23 cellular contexts compared by ENCODE assay signal in the genomic region with DNA sequence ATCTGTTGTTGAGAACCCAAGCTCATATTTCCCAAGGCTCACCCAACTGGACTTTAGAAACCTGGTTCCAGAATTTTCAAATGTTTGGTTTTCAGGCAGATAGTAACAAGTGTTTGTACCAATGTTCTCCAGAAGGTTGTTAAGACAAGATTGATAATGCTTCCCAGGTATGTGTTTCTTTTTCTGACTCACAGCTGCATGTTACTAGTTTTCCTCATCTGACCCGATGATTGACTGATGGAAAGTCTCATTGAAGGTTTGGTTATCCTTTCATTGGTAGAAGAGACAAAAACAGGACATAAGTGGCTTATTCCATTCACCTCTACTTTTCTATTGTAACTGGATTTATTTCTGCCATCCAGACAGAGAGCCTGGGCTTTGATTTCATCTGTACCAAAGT. TPM values are rescaled to one million over a fixed set of nuclear protein-coding genes. Genes with fewer than 3 reads are reported as not detected.
DNase-seq lines count a peak whose midpoint lies in the region; ATAC-seq, FAIRE-seq and TF ChIP-seq lines count a peak whose summit lies in the region.
"Had no signal": no experiment of that assay in that cellular context is flagged by ENCODE, and none has a peak within 500 bp of the region (broad histone marks: within the 10 kb centered on the region; RNA-seq: fewer than 3 reads in every experiment).

No MANE protein-coding gene starts in this region.

- intact Hi-C loops in activated B cell treated with CpG ODN at 0.5 μM for 24 hours (cut with micrococcal nuclease) = no loop called here

- H3K4me2 ChIP-seq in keratinocyte (ENCODE audit: control insufficient read depth, extremely low read depth, insufficient read depth, low read depth, low read length) = peak overlapping the region; percentile 77

- no peak overlapping the region for H2AFZ ChIP-seq in keratinocyte (ENCODE audit: control insufficient read depth, low read length)

- peak; percentile 63 for FAIRE-seq in keratinocyte (lab: Jason Lieb, UNC)
- FAIRE-seq: small intestine had no signal

- H3K27ac Mint-ChIP-seq in HFFc6 = peak overlapping the region; percentile 31; the same call in 1 of the 2 replicates
- peak overlapping the region; percentile 92 for H3K27ac Mint-ChIP-seq in activated B cell treated with CpG ODN at 0.5 μM for 24 hours
- peak overlapping the region; percentile 89 for H3K27ac Mint-ChIP-seq in stimulated activated memory B cell treated with anti-CD40 and anti-IgM and Interleukin-4, amounts not matched to agents 10 μg/mL and 1 μg/mL and 100 μg/mL, for 72 hours
- H3K27ac Mint-ChIP-seq: activated naive CD4-positive, alpha-beta T cell treated with anti-CD3 and anti-CD28 coated beads for 36 hours; CD4-positive, alpha-beta T cell; stimulated activated effector memory CD8-positive, alpha-beta T cell treated with anti-CD3 and anti-CD28 coated beads, Interleukin-12 subunit alpha, Interleukin-12 subunit beta, amount 100 ng/mL, for 72 hours had no signal

- H3K9ac ChIP-seq in keratinocyte (ENCODE audit: control insufficient read depth, extremely low read depth, insufficient read depth, low read length) = no peak overlapping the region

- peaks cover 0 to 10% of the 10 kb centered on the region in 2 experiments for H3K36me3 ChIP-seq in keratinocyte (ENCODE audit: control insufficient read depth in 2 of 2, extremely low read depth in 1 of 2, insufficient read depth in 2 of 2, low read length in 2 of 2)
- no peaks in the 10 kb centered on the region; the same call in 1 of the 2 replicates for H3K36me3 ChIP-seq in H7 (replicated peaks; ENCODE audit: control insufficient read depth, insufficient read depth, low read length)
- H3K36me3 ChIP-seq: WERI-Rb-1 had no signal

- H3K27me3 ChIP-seq in keratinocyte (ENCODE audit: control insufficient read depth, extremely low read depth, insufficient read depth, low read length) = no peaks in the 10 kb centered on the region
- H3K27me3 ChIP-seq in H7 (ENCODE audit: control insufficient read depth, insufficient read depth, low read length) = no peaks in the 10 kb centered on the region

- peaks cover 46% of the 10 kb centered on the region for H3K4me1 ChIP-seq in keratinocyte (ENCODE audit: control insufficient read depth, extremely low read depth, insufficient read depth, low read length)

- peaks cover 4% of the 10 kb centered on the region for H4K20me1 ChIP-seq in keratinocyte (ENCODE audit: control insufficient read depth, extremely low read depth, insufficient read depth, low read length)

- H3K36me3 Mint-ChIP-seq in HFFc6 (ENCODE audit: low read depth) = peaks cover 46% of the 10 kb centered on the region
- peaks cover 72% of the 10 kb centered on the region for H3K36me3 Mint-ChIP-seq in activated B cell treated with CpG ODN at 0.5 μM for 24 hours (ENCODE audit: low read depth)
- peaks cover 49% of the 10 kb centered on the region for H3K36me3 Mint-ChIP-seq in stimulated activated memory B cell treated with anti-CD40 and anti-IgM and Interleukin-4, amounts not matched to agents 10 μg/mL and 1 μg/mL and 100 μg/mL, for 72 hours
- H3K36me3 Mint-ChIP-seq: stimulated activated effector memory CD8-positive, alpha-beta T cell treated with anti-CD3 and anti-CD28 coated beads, Interleukin-12 subunit alpha, Interleukin-12 subunit beta, amount 100 ng/mL, for 72 hours had no signal

- H3K4me1 Mint-ChIP-seq in HFFc6 (ENCODE audit: low read depth) (peaks cover 75% of the 10 kb centered on the region), activated B cell treated with CpG ODN at 0.5 μM for 24 hours (peaks cover 93% of the 10 kb centered on the region)
- peaks cover 88% of the 10 kb centered on the region for H3K4me1 Mint-ChIP-seq in stimulated activated memory B cell treated with anti-CD40 and anti-IgM and Interleukin-4, amounts not matched to agents 10 μg/mL and 1 μg/mL and 100 μg/mL, for 72 hours
- H3K4me1 Mint-ChIP-seq: stimulated activated effector memory CD8-positive, alpha-beta T cell treated with anti-CD3 and anti-CD28 coated beads, Interleukin-12 subunit alpha, Interleukin-12 subunit beta, amount 100 ng/mL, for 72 hours had no signal

- no peaks in the 10 kb centered on the region for H3K27me3 Mint-ChIP-seq in HFFc6 (ENCODE audit: insufficient read depth)
- H3K27me3 Mint-ChIP-seq in activated B cell treated with CpG ODN at 0.5 μM for 24 hours = no peaks in the 10 kb centered on the region
- H3K27me3 Mint-ChIP-seq in stimulated activated memory B cell treated with anti-CD40 and anti-IgM and Interleukin-4, amounts not matched to agents 10 μg/mL and 1 μg/mL and 100 μg/mL, for 72 hours = no peaks in the 10 kb centered on the region

- H3K27ac ChIP-seq in keratinocyte (ENCODE audit: control insufficient read depth, insufficient read depth, low read length) = peak overlapping the region; percentile 63
- H3K27ac ChIP-seq: SK-N-MC, WERI-Rb-1 had no signal

- no peak overlapping the region for H3K4me3 Mint-ChIP-seq in HFFc6
- peak overlapping the region; percentile 63 for H3K4me3 Mint-ChIP-seq in activated B cell treated with CpG ODN at 0.5 μM for 24 hours
- peak overlapping the region; percentile 77 for H3K4me3 Mint-ChIP-seq in stimulated activated memory B cell treated with anti-CD40 and anti-IgM and Interleukin-4, amounts not matched to agents 10 μg/mL and 1 μg/mL and 100 μg/mL, for 72 hours
- H3K4me3 Mint-ChIP-seq: activated naive CD4-positive, alpha-beta T cell treated with anti-CD3 and anti-CD28 coated beads for 36 hours; CD4-positive, alpha-beta T cell; stimulated activated effector memory CD8-positive, alpha-beta T cell treated with anti-CD3 and anti-CD28 coated beads, Interleukin-12 subunit alpha, Interleukin-12 subunit beta, amount 100 ng/mL, for 72 hours had no signal

- H3K9me1 ChIP-seq in keratinocyte (ENCODE audit: control insufficient read depth, extremely low read depth, insufficient read depth, low read length) = no peaks in the 10 kb centered on the region

- POLR2A ChIA-PET in activated B cell treated with CpG ODN at 0.5 μM for 24 hours (lab: Charles Lee) = interaction anchor here (0.6 to 5.9 kb wide), 3 partner anchors 28 to 52 kb away, joined by 5 to 77 read pairs (median 7); no protein-coding TSS in a partner anchor

- dilution Hi-C loops in keratinocyte (cut with MboI; ENCODE audit: extremely low pct_ligation_motif_present, low sequenced_read_pairs) = no loop called here

- H3K4me3 ChIP-seq in keratinocyte (ENCODE audit: control insufficient read depth in 2 of 3, extremely low read depth in 1 of 3, insufficient read depth in 2 of 3, low read depth in 1 of 3, low read length in 3 of 3) = no peak overlapping the region
- H3K4me3 ChIP-seq in H7 (ENCODE audit: insufficient read depth, low read depth, low read length) = no peak overlapping the region
- H3K4me3 ChIP-seq: lung, SK-N-MC had no signal

- DNase-seq in HFFc6 (no peak), activated B cell treated with CpG ODN at 0.5 μM for 24 hours (no peak), keratinocyte (ENCODE audit: low read depth, low spot score) (no peak), H7 (no peak), NCI-H446 (lab: John Stamatoyannopoulos, UW) (no peak)
- DNase-seq: activated CD4-positive, alpha-beta T cell treated with anti-CD3 and anti-CD28 coated beads, Interleukin-2, amount 50 U/mL, for 1 hour; activated naive CD4-positive, alpha-beta T cell treated with anti-CD3 and anti-CD28 coated beads for 36 hours; amniotic stem cell; CD4-positive, alpha-beta T cell; DMS 273 treated with DMSO at 0.1 percent for 48 hours; GOT3; NCI-H1048; NCI-H187; NCI-H82; small intestine; WERI-Rb-1 had no signal

- H3K79me2 ChIP-seq in keratinocyte (ENCODE audit: control insufficient read depth, insufficient read depth, low read length) = peaks cover 87% of the 10 kb centered on the region

- ATAC-seq in activated B cell treated with CpG ODN at 0.5 μM for 24 hours (ENCODE audit: low read depth) (no peak), GM21526 (IDR thresholded peaks at IDR 0.05; ENCODE audit: low FRiP score, unreplicated experiment) (no peak)
- no peak for ATAC-seq in stimulated activated memory B cell treated with anti-CD40 and anti-IgM and Interleukin-4, amounts not matched to agents 10 μg/mL and 1 μg/mL and 100 μg/mL, for 72 hours
- ATAC-seq: stimulated activated effector memory CD8-positive, alpha-beta T cell treated with anti-CD3 and anti-CD28 coated beads, Interleukin-12 subunit alpha, Interleukin-12 subunit beta, amount 100 ng/mL, for 72 hours had no signal

- H3K9me3 Mint-ChIP-seq in HFFc6 (no peaks in the 10 kb centered on the region), activated B cell treated with CpG ODN at 0.5 μM for 24 hours (no peaks in the 10 kb centered on the region)
- H3K9me3 Mint-ChIP-seq in stimulated activated memory B cell treated with anti-CD40 and anti-IgM and Interleukin-4, amounts not matched to agents 10 μg/mL and 1 μg/mL and 100 μg/mL, for 72 hours = no peaks in the 10 kb centered on the region
- H3K9me3 Mint-ChIP-seq: activated naive CD4-positive, alpha-beta T cell treated with anti-CD3 and anti-CD28 coated beads for 36 hours; CD4-positive, alpha-beta T cell had no signal

- H3K9me3 ChIP-seq in keratinocyte (ENCODE audit: control insufficient read depth, low read depth, low read length) = no peaks in the 10 kb centered on the region

- CTCF ChIA-PET in activated B cell treated with CpG ODN at 0.5 μM for 24 hours (lab: Charles Lee) = interaction anchor here (0.9 kb wide), 1 partner anchor 30 kb away, joined by 3 read pairs; no protein-coding TSS in a partner anchor

- no peak for TF ChIP-seq CTCF in HFFc6 (IDR thresholded peaks at IDR 0.05)
- TF ChIP-seq CTCF in activated B cell treated with CpG ODN at 0.5 μM for 24 hours (IDR thresholded peaks at IDR 0.05) = no peak
- no peak for TF ChIP-seq CTCF in keratinocyte (optimal IDR thresholded peaks at IDR 0.05 in 1 of 3, IDR thresholded peaks at IDR 0.05 in 1 of 3, conservative IDR thresholded peaks at IDR 0.05 in 1 of 3; ENCODE audit: extremely low read depth in 1 of 3, insufficient read depth in 2 of 3, low read length in 3 of 3)

RNA-seq across cellular contexts. Expression of a gene that starts 10.4 kb away (rescaled TPM):
- total RNA-seq in HFFc6 (2021; fragmentation: NEBNext Ultra II Directional; extraction: Animal tissue kit (Norgen Biotek cat#: 25700)) = 100 to 1,000 TPM; 101 to 158 (median 151) TPM
- total RNA-seq in activated B cell treated with CpG ODN at 0.5 μM for 24 hours = 316 and 318 TPM in 2 replicates
- 112 to 155 TPM (median 127 TPM) in 3 replicates for polyA plus RNA-seq in keratinocyte
- 7.3 TPM for polyA plus RNA-seq in keratinocyte (2011; ENCODE audit: low read depth)
- 162 and 198 TPM in 2 replicates for polyA plus RNA-seq in keratinocyte (2011; cell fraction: cytosol; rRNA removed)
- polyA plus RNA-seq in keratinocyte (2011; cell fraction: nucleus; rRNA removed) = 97.7 and 103 TPM in 2 replicates
- 62.0 and 137 TPM in 2 replicates for polyA plus RNA-seq in keratinocyte (2012; ENCODE audit: low replicate concordance)
- 12.0 to 36.1 TPM (median 24.9 TPM) in 3 replicates for polyA minus RNA-seq in keratinocyte
- polyA minus RNA-seq in keratinocyte (2011; cell fraction: cytosol; rRNA and poly(A)+ RNA removed) = 76.9 TPM
- polyA minus RNA-seq in keratinocyte (2011; cell fraction: nucleus; rRNA and poly(A)+ RNA removed) = 19.1 and 25.1 TPM in 2 replicates
- 144 and 153 TPM in 2 replicates for total RNA-seq in H7 (2014; rRNA removed; shearing (Covaris generic))
- total RNA-seq: HT-29; T-helper 2 cell treated with Interferon-gamma antibody and Interleukin-4, amounts not matched to agents 100 ng/mL and 5 ng/mL, for 36 hours had no signal

Comparison
In these comparisons a context has a peak if more than half of its experiments do, and no peak if none do; other contexts are left out.
1. H3K27ac Mint-ChIP-seq: peak in every context shown above with its lines; median percentile 92 in activated B cell treated with CpG ODN at 0.5 μM for 24 hours; 89 in stimulated activated memory B cell treated with anti-CD40 and anti-IgM and Interleukin-4, amounts not matched to agents 10 μg/mL and 1 μg/mL and 100 μg/mL, for 72 hours; 31 in HFFc6.